ENCODE assay signal across 21 cellular contexts in genomic region chr2:79935046-79935729, GRCh38.
"Had no signal": no experiment of that assay in that cellular context is flagged by ENCODE, and none has a peak within 500 bp of the region (broad histone marks: within the 10 kb centered on the region; RNA-seq: fewer than 3 reads in every experiment).

No MANE protein-coding gene starts in this region.

- H3K27me3 ChIP-seq: uterus had no signal

- H3K9me3 ChIP-seq: esophagus muscularis mucosa, gastroesophageal sphincter, mucosa of descending colon, uterus had no signal

- H3K36me3 ChIP-seq: esophagus muscularis mucosa, gastroesophageal sphincter, uterus, WERI-Rb-1 had no signal

- H3K9me3 Mint-ChIP-seq: activated CD4-positive, alpha-beta T cell treated with anti-CD3 and anti-CD28 coated beads, Interleukin-2, amount 10 ng/mL, durations not matched to agents 7 days and 5 days; activated naive CD4-positive, alpha-beta T cell treated with anti-CD3 and anti-CD28 coated beads, Interleukin-2, amount 50 U/mL, for 72 hours; memory B cell; nephron progenitor cell; stimulated activated naive B cell treated with anti-CD40 and anti-IgM and Interleukin-4, amounts not matched to agents 10 μg/mL and 1 μg/mL and 100 μg/mL, for 72 hours had no signal

- H3K4me3 Mint-ChIP-seq: activated CD4-positive, alpha-beta T cell treated with anti-CD3 and anti-CD28 coated beads, Interleukin-2, amount 10 ng/mL, durations not matched to agents 7 days and 5 days; activated CD8-positive, alpha-beta memory T cell treated with anti-CD3 and anti-CD28 coated beads, Interleukin-2, amount 10 ng/mL, durations not matched to agents 7 days and 5 days; activated CD8-positive, alpha-beta T cell treated with anti-CD3 and anti-CD28 coated beads for 36 hours; central memory CD8-positive, alpha-beta T cell; effector memory CD8-positive, alpha-beta T cell; memory B cell; stimulated activated naive B cell treated with anti-CD40 and anti-IgM and Interleukin-4, amounts not matched to agents 10 μg/mL and 1 μg/mL and 100 μg/mL, for 72 hours had no signal

- DNase-seq: activated CD4-positive, CD25-positive, alpha-beta regulatory T cell treated with anti-CD3 and anti-CD28 coated beads, Interleukin-2, amount 50 U/mL, for 72 hours; activated CD8-positive, alpha-beta memory T cell treated with anti-CD3 and anti-CD28 coated beads, Interleukin-2, amount 10 ng/mL, durations not matched to agents 7 days and 5 days; activated gamma-delta T cell treated with Interleukin-2 at 50 U/mL for 16 hours; activated T-cell treated with anti-CD3 and anti-CD28 coated beads for 4 hours; aorta; effector memory CD8-positive, alpha-beta T cell; stimulated activated CD4-positive, alpha-beta T cell treated with anti-CD3 and anti-CD28 coated beads, Interleukin-2, amount 100 ng/mL, for 48 hours; stimulated activated CD8-positive, alpha-beta memory T cell treated with anti-CD3 and anti-CD28 coated beads, Interleukin-4, amount 100 ng/mL, for 48 hours; stimulated activated naive B cell treated with anti-CD40 and anti-IgM and Interleukin-4, amounts not matched to agents 10 μg/mL and 1 μg/mL and 100 μg/mL, for 72 hours; uterus had no signal

- H3K36me3 Mint-ChIP-seq: activated CD8-positive, alpha-beta memory T cell treated with anti-CD3 and anti-CD28 coated beads, Interleukin-2, amount 10 ng/mL, durations not matched to agents 7 days and 5 days; activated naive CD4-positive, alpha-beta T cell treated with anti-CD3 and anti-CD28 coated beads, Interleukin-2, amount 50 U/mL, for 72 hours; memory B cell; stimulated activated naive B cell treated with anti-CD40 and anti-IgM and Interleukin-4, amounts not matched to agents 10 μg/mL and 1 μg/mL and 100 μg/mL, for 72 hours had no signal

- H3K27me3 Mint-ChIP-seq: activated CD4-positive, alpha-beta T cell treated with anti-CD3 and anti-CD28 coated beads, Interleukin-2, amount 10 ng/mL, durations not matched to agents 7 days and 5 days; activated CD8-positive, alpha-beta memory T cell treated with anti-CD3 and anti-CD28 coated beads, Interleukin-2, amount 10 ng/mL, durations not matched to agents 7 days and 5 days; central memory CD8-positive, alpha-beta T cell; effector memory CD8-positive, alpha-beta T cell had no signal

- H3K4me1 Mint-ChIP-seq: activated CD4-positive, alpha-beta T cell treated with anti-CD3 and anti-CD28 coated beads, Interleukin-2, amount 10 ng/mL, durations not matched to agents 7 days and 5 days; activated CD8-positive, alpha-beta memory T cell treated with anti-CD3 and anti-CD28 coated beads, Interleukin-2, amount 10 ng/mL, durations not matched to agents 7 days and 5 days; central memory CD8-positive, alpha-beta T cell; memory B cell had no signal

- ATAC-seq: activated CD8-positive, alpha-beta memory T cell treated with anti-CD3 and anti-CD28 coated beads, Interleukin-2, amount 10 ng/mL, durations not matched to agents 7 days and 5 days; activated CD8-positive, alpha-beta T cell treated with anti-CD3 and anti-CD28 coated beads for 36 hours; activated naive CD4-positive, alpha-beta T cell treated with anti-CD3 and anti-CD28 coated beads, Interleukin-2, amount 50 U/mL, for 72 hours; effector memory CD8-positive, alpha-beta T cell; gastroesophageal sphincter; sciatic nerve had no signal

- H3K27ac ChIP-seq: esophagus muscularis mucosa, gastroesophageal sphincter, uterus, WERI-Rb-1 had no signal

- H3K4me1 ChIP-seq: uterus had no signal

- H3K27ac Mint-ChIP-seq: activated CD4-positive, alpha-beta T cell treated with anti-CD3 and anti-CD28 coated beads, Interleukin-2, amount 10 ng/mL, durations not matched to agents 7 days and 5 days; activated CD8-positive, alpha-beta memory T cell treated with anti-CD3 and anti-CD28 coated beads, Interleukin-2, amount 10 ng/mL, durations not matched to agents 7 days and 5 days; activated CD8-positive, alpha-beta T cell treated with anti-CD3 and anti-CD28 coated beads for 36 hours; activated naive CD4-positive, alpha-beta T cell treated with anti-CD3 and anti-CD28 coated beads, Interleukin-2, amount 50 U/mL, for 72 hours; effector memory CD8-positive, alpha-beta T cell; memory B cell; nephron progenitor cell; stimulated activated naive B cell treated with anti-CD40 and anti-IgM and Interleukin-4, amounts not matched to agents 10 μg/mL and 1 μg/mL and 100 μg/mL, for 72 hours had no signal

- H3K4me3 ChIP-seq: esophagus muscularis mucosa, gastroesophageal sphincter, mucosa of descending colon, uterus had no signal
